9 cellular contexts compared by ENCODE assay signal in the genomic region with DNA sequence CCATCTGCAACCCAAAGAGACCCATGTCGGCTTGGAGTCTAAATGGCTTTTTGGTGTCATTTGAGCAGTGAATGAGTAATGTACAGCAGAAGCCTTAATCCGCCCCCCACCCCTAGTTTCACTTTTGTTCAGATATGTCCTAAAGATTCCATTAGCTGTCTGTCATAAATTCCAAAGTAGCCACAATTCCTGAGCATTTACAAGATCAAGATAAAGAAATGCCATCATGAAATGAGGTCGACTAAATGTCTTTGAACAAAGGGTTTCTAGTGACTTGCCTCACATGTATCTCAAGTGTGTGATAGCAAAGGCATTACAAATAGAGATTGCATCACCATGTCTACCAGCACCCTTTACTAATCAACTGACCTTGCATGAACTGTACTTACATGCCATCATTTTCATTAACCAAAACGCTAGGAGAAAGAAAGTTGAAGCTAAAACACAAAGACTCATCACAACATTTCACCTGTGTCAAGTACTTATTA.
A peak's percentile ranks its signal among the peaks of the same experiment; 100 is the strongest.
DNase-seq lines count a peak whose midpoint lies in the region; ATAC-seq, FAIRE-seq and TF ChIP-seq lines count a peak whose summit lies in the region.
"Had no signal": no experiment of that assay in that cellular context is flagged by ENCODE, and none has a peak within 500 bp of the region (broad histone marks: within the 10 kb centered on the region; RNA-seq: fewer than 3 reads in every experiment).

No MANE protein-coding gene starts in this region.

- ATAC-seq in HG03354 (IDR thresholded peaks at IDR 0.05; ENCODE audit: poor library complexity, severe bottlenecking, unreplicated experiment) (no peak), GM19463 (IDR thresholded peaks at IDR 0.05; ENCODE audit: unreplicated experiment) (no peak), GM18907 (IDR thresholded peaks at IDR 0.05; ENCODE audit: unreplicated experiment) (no peak)

- H3K4me1 Mint-ChIP-seq in progenitor cell of endocrine pancreas (ENCODE audit: low read depth), result peaks cover 64% of the 10 kb centered on the region

- no peak for TF ChIP-seq CTCF in fibroblast of lung (conservative IDR thresholded peaks at IDR 0.05 in 1 of 2, IDR thresholded peaks at IDR 0.05 in 1 of 2; ENCODE audit: low read depth in 1 of 2, low read length in 2 of 2)
- no peak for TF ChIP-seq CTCF in progenitor cell of endocrine pancreas (IDR thresholded peaks at IDR 0.05; ENCODE audit: unreplicated experiment)

- DNase-seq in H4 (ENCODE audit: low spot score) (peak; percentile 92), RCC 7860 (ENCODE audit: low spot score) (peak; percentile 100), fibroblast of lung (ENCODE audit: low read depth in 2 of 2) (peak; percentile 82 to 100), progenitor cell of endocrine pancreas (ENCODE audit: low spot score, unreplicated experiment) (no peak)
- DNase-seq: amygdala had no signal

- H3K4me3 ChIP-seq in fibroblast of lung (replicated peaks in 1 of 4; ENCODE audit: control extremely low read depth in 1 of 4, insufficient read depth in 1 of 4, low read depth in 3 of 4, low read length in 4 of 4), result no peak overlapping the region
- H3K4me3 ChIP-seq: SK-N-MC had no signal

- peak; percentile 99 for FAIRE-seq in RCC 7860 (lab: Jason Lieb, UNC)

- H3K36me3 Mint-ChIP-seq in progenitor cell of endocrine pancreas (ENCODE audit: insufficient read depth), result peaks cover 11% of the 10 kb centered on the region

- peaks cover 2% of the 10 kb centered on the region for H3K9me3 Mint-ChIP-seq in progenitor cell of endocrine pancreas (ENCODE audit: low read depth)

- H2AFZ ChIP-seq in fibroblast of lung (ENCODE audit: low read length), result no peak overlapping the region

- no peak overlapping the region for H3K27ac ChIP-seq in fibroblast of lung (ENCODE audit: insufficient read depth, low read length)
- H3K27ac ChIP-seq: SK-N-MC had no signal

- no peaks in the 10 kb centered on the region for H3K79me2 ChIP-seq in fibroblast of lung (ENCODE audit: control insufficient read depth, insufficient read depth, low read length)

- H3K9ac ChIP-seq in fibroblast of lung (ENCODE audit: insufficient read depth, low read length), result no peak overlapping the region

- H3K36me3 ChIP-seq in fibroblast of lung (ENCODE audit: control insufficient read depth, insufficient read depth, low read length), result no peaks in the 10 kb centered on the region

- H3K27me3 ChIP-seq in fibroblast of lung (ENCODE audit: control insufficient read depth, insufficient read depth, low read length), result no peaks in the 10 kb centered on the region

- peaks cover 13% of the 10 kb centered on the region for H3K4me1 ChIP-seq in fibroblast of lung (ENCODE audit: control insufficient read depth, extremely low read depth, insufficient read depth, low read length)

- H3K4me2 ChIP-seq in fibroblast of lung (ENCODE audit: extremely low read depth, insufficient read depth, low read length), result peak overlapping the region; percentile 19

- H3K4me3 Mint-ChIP-seq in progenitor cell of endocrine pancreas (ENCODE audit: low read depth), result peak overlapping the region; percentile 64

- peak overlapping the region; percentile 95 for H3K27ac Mint-ChIP-seq in progenitor cell of endocrine pancreas

- H4K20me1 ChIP-seq in fibroblast of lung (ENCODE audit: control insufficient read depth, extremely low read depth, insufficient read depth, low read length), result no peaks in the 10 kb centered on the region

- no peaks in the 10 kb centered on the region for H3K9me3 ChIP-seq in fibroblast of lung (ENCODE audit: control insufficient read depth, insufficient read depth, low read depth, low read length)

- H3K27me3 Mint-ChIP-seq in progenitor cell of endocrine pancreas, result no peaks in the 10 kb centered on the region
